21 cellular contexts compared by ENCODE assay signal in the genomic region with DNA sequence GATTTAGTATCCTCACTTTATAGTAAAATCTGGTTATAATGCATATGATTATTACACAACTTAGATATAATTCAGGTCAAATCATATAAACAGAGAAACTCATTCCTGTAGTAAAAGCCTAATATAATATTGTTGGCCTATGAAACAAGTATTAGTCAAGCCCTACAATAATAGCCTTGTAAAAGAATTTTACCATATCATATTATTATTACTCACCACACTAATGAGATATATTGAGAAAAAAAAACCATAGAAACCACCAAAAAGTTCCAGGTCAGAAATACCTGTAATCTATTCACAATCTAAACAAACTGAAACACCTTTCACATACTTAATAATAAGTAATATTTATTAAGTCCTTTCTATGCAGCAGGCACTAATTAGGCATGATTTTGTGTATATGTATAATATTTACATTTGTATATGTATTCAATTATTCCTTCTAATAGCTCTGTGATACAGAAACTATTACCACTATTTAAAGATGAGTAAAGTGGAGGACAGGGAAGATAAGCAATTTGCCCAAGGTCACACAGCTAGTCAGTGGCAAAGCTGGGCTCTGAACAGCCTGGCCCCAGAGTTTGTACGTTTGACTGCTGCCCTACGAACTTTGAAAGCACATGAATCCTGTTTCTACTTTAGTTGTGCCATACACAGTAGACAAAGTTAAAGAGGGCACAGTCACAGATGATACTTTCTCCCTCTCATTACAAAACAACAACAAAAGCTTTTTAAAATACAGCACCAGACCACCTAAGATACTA. TPM values are rescaled to one million over a fixed set of nuclear protein-coding genes. Genes with fewer than 3 reads are reported as not detected.
A peak's percentile ranks its signal among the peaks of the same experiment; 100 is the strongest.
DNase-seq lines count a peak whose midpoint lies in the region; ATAC-seq and TF ChIP-seq lines count a peak whose summit lies in the region.
"Had no signal": no experiment of that assay in that cellular context is flagged by ENCODE, and none has a peak within 500 bp of the region (broad histone marks: within the 10 kb centered on the region; RNA-seq: fewer than 3 reads in every experiment).

No MANE protein-coding gene starts in this region.

- CTCF ChIA-PET in WTC11 (lab: Charles Lee) = interaction anchor here (1.0 to 1.6 kb wide), 3 partner anchors 9 to 41 kb away, joined by 4 to 5 read pairs (median 4); no protein-coding TSS in a partner anchor

- peaks cover 57% of the 10 kb centered on the region for H3K4me1 Mint-ChIP-seq in WTC11
- H3K4me1 Mint-ChIP-seq in stimulated activated naive CD8-positive, alpha-beta T cell treated with anti-CD3 and anti-CD28 coated beads, Interleukin-15, Interleukin-2, amounts not matched to agents 100 ng/mL and 50 ng/mL, for 24 hours (ENCODE audit: low read depth) = peaks cover 62% of the 10 kb centered on the region

- intact Hi-C loops in cardiac septum (cut with DNase I) (loop anchor here (10.0 kb wide), 1 partner anchor 755 kb away; no protein-coding TSS in a partner anchor), right cardiac atrium (cut with DNase I) (loop anchor here in 2 of 4 donors (10.0 kb wide), 1 partner anchor 195 kb away; no protein-coding TSS in a partner anchor)

- no peaks in the 10 kb centered on the region for H3K9me3 ChIP-seq in cardiac muscle cell (ENCODE audit: low read depth)
- no peaks in the 10 kb centered on the region for H3K9me3 ChIP-seq in right cardiac atrium (ENCODE audit: control insufficient read depth, low read length)
- H3K9me3 ChIP-seq: A549, testis had no signal

- H3K27me3 ChIP-seq in cardiac muscle cell (no peaks in the 10 kb centered on the region), right cardiac atrium (ENCODE audit: control insufficient read depth, insufficient read depth) (no peaks in the 10 kb centered on the region)
- H3K27me3 ChIP-seq: testis had no signal

- H3K36me3 ChIP-seq in cardiac muscle cell = no peaks in the 10 kb centered on the region

- 47% methylated on average over 2 of the region's 2 CpGs for WGBS in right cardiac atrium

- DNase-seq in cardiac muscle cell (ENCODE audit: low read depth in 1 of 2, low spot score in 1 of 2) (peak in 1 of 2 donors; percentile 7), cardiac septum (ENCODE audit: low spot score) (no peak), WTC11 (ENCODE audit: low spot score) (no peak), right cardiac atrium (no peak), SK-N-DZ (ENCODE audit: low spot score) (no peak)
- DNase-seq: activated CD8-positive, alpha-beta memory T cell treated with anti-CD3 and anti-CD28 coated beads for 24 hours; activated T-cell treated with anti-CD3 and anti-CD28 coated beads, Interleukin-2, amount 50 U/mL, for 48 hours; HCEC 1CT; kidney; mesendoderm; NCI-H1105; NCI-H2107; NCI-H524 treated with DMSO at 0.1 percent for 48 hours; SHP77; testis had no signal

- POLR2A ChIA-PET in WTC11 (lab: Charles Lee) = interaction anchor here (1.0 to 1.1 kb wide), 2 partner anchors 9 to 42 kb away, joined by 3 read pairs; no protein-coding TSS in a partner anchor

- no peak for TF ChIP-seq CTCF in cardiac muscle cell (IDR thresholded peaks at IDR 0.05; ENCODE audit: low read depth, low read length)
- TF ChIP-seq CTCF in WTC11 (IDR thresholded peaks at IDR 0.05) = no peak

- H3K27ac Mint-ChIP-seq in WTC11 = peak overlapping the region; percentile 16; the same call in 1 of the 2 replicates
- peak overlapping the region; percentile 1 for H3K27ac Mint-ChIP-seq in stimulated activated naive CD8-positive, alpha-beta T cell treated with anti-CD3 and anti-CD28 coated beads, Interleukin-15, Interleukin-2, amounts not matched to agents 100 ng/mL and 50 ng/mL, for 24 hours
- H3K27ac Mint-ChIP-seq: natural killer cell treated with Interleukin-12 subunit alpha and Interleukin-12 subunit beta and Interleukin-15 and Interleukin-18, amount 100 ng/mL, for 72 hours had no signal

- H3K4me1 ChIP-seq in cardiac muscle cell (ENCODE audit: low read depth) (peaks cover 47% of the 10 kb centered on the region), right cardiac atrium (ENCODE audit: control insufficient read depth, insufficient read depth, low read length) (peaks cover 2% of the 10 kb centered on the region)

- H3K36me3 Mint-ChIP-seq in WTC11 = peaks cover 21% of the 10 kb centered on the region
- peaks cover 52% of the 10 kb centered on the region for H3K36me3 Mint-ChIP-seq in stimulated activated naive CD8-positive, alpha-beta T cell treated with anti-CD3 and anti-CD28 coated beads, Interleukin-15, Interleukin-2, amounts not matched to agents 100 ng/mL and 50 ng/mL, for 24 hours (ENCODE audit: low read depth)

- peaks cover 18% of the 10 kb centered on the region for H3K9me3 Mint-ChIP-seq in WTC11
- peaks cover 10% of the 10 kb centered on the region for H3K9me3 Mint-ChIP-seq in stimulated activated naive CD8-positive, alpha-beta T cell treated with anti-CD3 and anti-CD28 coated beads, Interleukin-15, Interleukin-2, amounts not matched to agents 100 ng/mL and 50 ng/mL, for 24 hours
- H3K9me3 Mint-ChIP-seq: activated naive CD4-positive, alpha-beta T cell treated with anti-CD3 and anti-CD28 coated beads, Interleukin-2, amount 50 U/mL, for 24 hours had no signal

- H3K27me3 Mint-ChIP-seq in WTC11 (ENCODE audit: low read depth) = no peaks in the 10 kb centered on the region
- no peaks in the 10 kb centered on the region for H3K27me3 Mint-ChIP-seq in stimulated activated naive CD8-positive, alpha-beta T cell treated with anti-CD3 and anti-CD28 coated beads, Interleukin-15, Interleukin-2, amounts not matched to agents 100 ng/mL and 50 ng/mL, for 24 hours
- H3K27me3 Mint-ChIP-seq: activated naive CD4-positive, alpha-beta T cell treated with anti-CD3 and anti-CD28 coated beads, Interleukin-2, amount 50 U/mL, for 24 hours; natural killer cell treated with Interleukin-12 subunit alpha and Interleukin-12 subunit beta and Interleukin-15 and Interleukin-18, amount 100 ng/mL, for 72 hours had no signal

- H3K4me3 Mint-ChIP-seq in WTC11 = no peak overlapping the region
- no peak overlapping the region for H3K4me3 Mint-ChIP-seq in stimulated activated naive CD8-positive, alpha-beta T cell treated with anti-CD3 and anti-CD28 coated beads, Interleukin-15, Interleukin-2, amounts not matched to agents 100 ng/mL and 50 ng/mL, for 24 hours
- H3K4me3 Mint-ChIP-seq: activated naive CD4-positive, alpha-beta T cell treated with anti-CD3 and anti-CD28 coated beads, Interleukin-2, amount 50 U/mL, for 24 hours; natural killer cell treated with Interleukin-12 subunit alpha and Interleukin-12 subunit beta and Interleukin-15 and Interleukin-18, amount 100 ng/mL, for 72 hours had no signal

- ATAC-seq in WTC11 = no peak
- ATAC-seq in right cardiac atrium = peak; percentile 10 to 31
- no peak for ATAC-seq in HG03108 (IDR thresholded peaks at IDR 0.05; ENCODE audit: unreplicated experiment)
- no peak for ATAC-seq in HG02973 (IDR thresholded peaks at IDR 0.05; ENCODE audit: unreplicated experiment)
- ATAC-seq: A549; natural killer cell treated with Interleukin-12 subunit alpha and Interleukin-12 subunit beta and Interleukin-15 and Interleukin-18, amount 100 ng/mL, for 72 hours had no signal

- no peak overlapping the region for H3K4me3 ChIP-seq in cardiac muscle cell
- H3K4me3 ChIP-seq in right cardiac atrium (ENCODE audit: low read length) = no peak overlapping the region
- H3K4me3 ChIP-seq: A549, testis had no signal

- peak overlapping the region; percentile 85 for H3K27ac ChIP-seq in cardiac muscle cell
- peak overlapping the region; percentile 75 for H3K27ac ChIP-seq in right cardiac atrium (ENCODE audit: low read length)
- H3K27ac ChIP-seq: A549, testis had no signal

TF ChIP-seq in WTC11, 78 proteins besides CTCF, POLR2A, EP300 and RAD21:
- TF ChIP-seq ZNF425 (CRISPR knock-in tag; conservative IDR thresholded peaks at IDR 0.05) (no peak), TP53 (CRISPR knock-in tag; IDR thresholded peaks at IDR 0.05) (no peak), ZNF396 (CRISPR knock-in tag; IDR thresholded peaks at IDR 0.05; ENCODE audit: borderline replicate concordance) (no peak), ZBTB21 (CRISPR knock-in tag; IDR thresholded peaks at IDR 0.05; ENCODE audit: borderline replicate concordance) (no peak)
- TF ChIP-seq, protein P1, sequence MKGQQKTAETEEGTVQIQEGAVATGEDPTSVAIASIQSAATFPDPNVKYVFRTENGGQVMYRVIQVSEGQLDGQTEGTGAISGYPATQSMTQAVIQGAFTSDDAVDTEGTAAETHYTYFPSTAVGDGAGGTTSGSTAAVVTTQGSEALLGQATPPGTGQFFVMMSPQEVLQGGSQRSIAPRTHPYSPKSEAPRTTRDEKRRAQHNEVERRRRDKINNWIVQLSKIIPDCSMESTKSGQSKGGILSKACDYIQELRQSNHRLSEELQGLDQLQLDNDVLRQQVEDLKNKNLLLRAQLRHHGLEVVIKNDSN (CRISPR knock-in tag; IDR thresholded peaks at IDR 0.05) = no peak
- TF ChIP-seq, protein P2, sequence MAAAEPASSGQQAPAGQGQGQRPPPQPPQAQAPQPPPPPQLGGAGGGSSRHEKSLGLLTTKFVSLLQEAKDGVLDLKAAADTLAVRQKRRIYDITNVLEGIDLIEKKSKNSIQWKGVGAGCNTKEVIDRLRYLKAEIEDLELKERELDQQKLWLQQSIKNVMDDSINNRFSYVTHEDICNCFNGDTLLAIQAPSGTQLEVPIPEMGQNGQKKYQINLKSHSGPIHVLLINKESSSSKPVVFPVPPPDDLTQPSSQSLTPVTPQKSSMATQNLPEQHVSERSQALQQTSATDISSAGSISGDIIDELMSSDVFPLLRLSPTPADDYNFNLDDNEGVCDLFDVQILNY (CRISPR knock-in tag; IDR thresholded peaks at IDR 0.05) = no peak

RNA-seq across cellular contexts. Expression of gene ZNF827, which starts 9.0 kb away (rescaled TPM):
- 32.3 and 37.3 TPM in 2 replicates for total RNA-seq in cardiac muscle cell
- polyA plus RNA-seq in cardiac muscle cell = 8.9 and 13.2 TPM in 2 replicates
- total RNA-seq in cardiac septum = 28.3 TPM
- total RNA-seq in WTC11 (2021) = 25.0 to 26.8 TPM (median 25.6 TPM) in 3 replicates
- 10 to 100 TPM; 14.2 to 18.4 (median 15.8) TPM for total RNA-seq in right cardiac atrium
- 4.8 TPM for polyA plus RNA-seq in right cardiac atrium
- polyA plus RNA-seq in SK-N-DZ (2014; cell fraction: cytosol; rRNA removed) = 2.4 and 2.6 TPM in 2 replicates
- 6.4 and 15.0 TPM in 2 replicates for polyA plus RNA-seq in SK-N-DZ (2014; cell fraction: nucleus; rRNA removed)

Comparison
In these comparisons a context has a peak if more than half of its experiments do, and no peak if none do; other contexts are left out.
1. ATAC-seq: peak in right cardiac atrium (2 of 2); none in WTC11 (single experiment), HG03108 (single experiment) and HG02973 (single experiment).